1 cellular context compared by ENCODE assay signal in genomic region chr1:19695772-19696171, GRCh38.
A peak's percentile ranks its signal among the peaks of the same experiment; 100 is the strongest.
TF ChIP-seq lines count a peak whose summit lies in the region.

No MANE protein-coding gene starts in this region.

TF ChIP-seq in HEK293, 187 proteins besides CTCF, POLR2A, EP300 and RAD21 (continued from another document):
- TF ChIP-seq PRDM10 (tag by site-specific recombination; IDR thresholded peaks at IDR 0.05): 0 out of 2 replicates have a peak, but pooled peaks have one; percentile 12
